ENCODE assay signal across 1 cellular context in genomic region chr10:110498982-110499795, GRCh38.
TF ChIP-seq lines count a peak whose summit lies in the region.

No MANE protein-coding gene starts in this region.

TF ChIP-seq in K562, 482 proteins besides CTCF, POLR2A, EP300 and RAD21:
- peak; percentile 15; the same call in 1 of the 2 replicates for TF ChIP-seq ETV5 (CRISPR knock-in tag; IDR thresholded peaks at IDR 0.05; ENCODE audit: low read depth)
- 0 out of 2 replicates have a peak, but pooled peaks have one; percentile 8 for TF ChIP-seq JUND (IDR thresholded peaks at IDR 0.05; ENCODE audit: borderline replicate concordance, low read depth, low read length)
- TF ChIP-seq JUND (tag; IDR thresholded peaks at IDR 0.05; ENCODE audit: borderline replicate concordance, low read depth, low read length), result no peak
- TF ChIP-seq CHD4 (IDR thresholded peaks at IDR 0.05; ENCODE audit: insufficient read depth, insufficient replicate concordance, low read depth, low read length, poor library complexity, severe bottlenecking), result no peak
- TF ChIP-seq ZBTB17 (CRISPR knock-in tag; IDR thresholded peaks at IDR 0.05), result no peak
- TF ChIP-seq ZNF165 (CRISPR knock-in tag; IDR thresholded peaks at IDR 0.05; ENCODE audit: borderline replicate concordance), result no peak
- TF ChIP-seq ZNF134 (CRISPR knock-in tag; conservative IDR thresholded peaks at IDR 0.05), result peak; percentile 74
- TF ChIP-seq, protein P1, sequence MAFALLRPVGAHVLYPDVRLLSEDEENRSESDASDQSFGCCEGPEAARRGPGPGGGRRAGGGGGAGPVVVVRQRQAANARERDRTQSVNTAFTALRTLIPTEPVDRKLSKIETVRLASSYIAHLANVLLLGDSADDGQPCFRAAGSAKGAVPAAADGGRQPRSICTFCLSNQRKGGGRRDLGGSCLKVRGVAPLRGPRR (CRISPR knock-in tag; IDR thresholded peaks at IDR 0.05), result no peak
- TF ChIP-seq ZC3H4 (CRISPR knock-in tag; IDR thresholded peaks at IDR 0.05; ENCODE audit: borderline replicate concordance), result no peak
- TF ChIP-seq CREBBP (IDR thresholded peaks at IDR 0.05; ENCODE audit: low read depth, low read length), result no peak
- TF ChIP-seq ARID3B (CRISPR knock-in tag; IDR thresholded peaks at IDR 0.05; ENCODE audit: borderline replicate concordance), result no peak
- no peak for TF ChIP-seq ELK1 (CRISPR knock-in tag; IDR thresholded peaks at IDR 0.05)
- TF ChIP-seq ETV1 (tag; conservative IDR thresholded peaks at IDR 0.05; ENCODE audit: low read depth), result peak; percentile 26; the same call in 1 of the 2 replicates
- TF ChIP-seq, protein P2, sequence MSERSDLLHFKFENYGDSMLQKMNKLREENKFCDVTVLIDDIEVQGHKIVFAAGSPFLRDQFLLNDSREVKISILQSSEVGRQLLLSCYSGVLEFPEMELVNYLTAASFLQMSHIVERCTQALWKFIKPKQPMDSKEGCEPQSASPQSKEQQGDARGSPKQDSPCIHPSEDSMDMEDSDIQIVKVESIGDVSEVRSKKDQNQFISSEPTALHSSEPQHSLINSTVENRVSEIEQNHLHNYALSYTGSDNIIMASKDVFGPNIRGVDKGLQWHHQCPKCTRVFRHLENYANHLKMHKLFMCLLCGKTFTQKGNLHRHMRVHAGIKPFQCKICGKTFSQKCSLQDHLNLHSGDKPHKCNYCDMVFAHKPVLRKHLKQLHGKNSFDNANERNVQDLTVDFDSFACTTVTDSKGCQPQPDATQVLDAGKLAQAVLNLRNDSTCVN (CRISPR knock-in tag; IDR thresholded peaks at IDR 0.05), result no peak
- no peak for TF ChIP-seq GABPA (tag; conservative IDR thresholded peaks at IDR 0.05; ENCODE audit: low read depth)
- TF ChIP-seq TAF9B (IDR thresholded peaks at IDR 0.05; ENCODE audit: partially characterized antibody), result no peak
